Comparison of ENCODE assay signal across 10 cellular contexts in the genomic region with DNA sequence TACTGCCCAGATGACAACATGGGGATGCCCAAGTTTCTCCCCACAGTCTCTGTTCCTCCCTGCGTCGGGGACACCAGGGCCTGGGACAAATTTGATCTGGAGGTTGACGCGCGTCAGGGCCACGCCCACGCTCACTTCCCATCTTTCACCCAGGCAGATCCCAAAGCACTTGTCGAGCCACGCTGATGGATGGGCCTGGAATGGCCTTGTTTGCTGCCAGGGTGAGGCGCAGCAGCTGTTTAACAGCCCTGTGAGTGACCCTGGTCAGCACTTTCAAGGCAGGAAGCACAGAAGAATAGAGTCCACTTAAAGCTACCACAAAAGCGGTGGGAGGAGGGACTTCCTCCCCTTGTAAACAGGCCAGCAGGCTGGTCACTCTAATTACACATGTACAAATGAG.
A peak's percentile ranks its signal among the peaks of the same experiment; 100 is the strongest.
DNase-seq lines count a peak whose midpoint lies in the region; ATAC-seq and TF ChIP-seq lines count a peak whose summit lies in the region.
"Had no signal": no experiment of that assay in that cellular context is flagged by ENCODE, and none has a peak within 500 bp of the region (broad histone marks: within the 10 kb centered on the region; RNA-seq: fewer than 3 reads in every experiment).

No MANE protein-coding gene starts in this region.

- H3K9me3 ChIP-seq in BLaER1 (peaks cover 8% of the 10 kb centered on the region), neuron (ENCODE audit: low read length) (no peaks in the 10 kb centered on the region), vagina (no peaks in the 10 kb centered on the region)

- H3K27me3 Mint-ChIP-seq in activated naive CD4-positive, alpha-beta T cell treated with anti-CD3 and anti-CD28 coated beads, Interleukin-2, amount 10 ng/mL, durations not matched to agents 7 days and 5 days, result no peaks in the 10 kb centered on the region

- DNase-seq in NCI-H774 (lab: John Stamatoyannopoulos, UW), result peak; percentile 71
- peak; percentile 38 for DNase-seq in globus pallidus (ENCODE audit: low spot score)
- no peak for DNase-seq in vagina (ENCODE audit: extremely low spot score in 2 of 2)
- DNase-seq in activated naive CD4-positive, alpha-beta T cell treated with anti-CD3 and anti-CD28 coated beads, Interleukin-2, amount 10 ng/mL, durations not matched to agents 7 days and 5 days, result no peak
- DNase-seq in HT-29 (ENCODE audit: low spot score), result no peak
- DNase-seq: T-helper 1 cell had no signal

- CTCF ChIA-PET in activated naive CD4-positive, alpha-beta T cell treated with anti-CD3 and anti-CD28 coated beads, Interleukin-2, amount 10 ng/mL, durations not matched to agents 7 days and 5 days (lab: Charles Lee), result no interaction called here

- no peaks in the 10 kb centered on the region for H4K20me1 ChIP-seq in BLaER1

- H3K27me3 ChIP-seq in BLaER1 (no peaks in the 10 kb centered on the region), neuron (ENCODE audit: insufficient read depth, low read length) (peaks cover 3% of the 10 kb centered on the region), vagina (no peaks in the 10 kb centered on the region)

- H3K36me3 ChIP-seq in BLaER1 (no peaks in the 10 kb centered on the region), neuron (ENCODE audit: insufficient read depth, low read length) (no peaks in the 10 kb centered on the region), vagina (no peaks in the 10 kb centered on the region)

- H3K4me3 ChIP-seq in BLaER1 (no peak overlapping the region), neuron (ENCODE audit: low read length) (peak overlapping the region; percentile 11), vagina (no peak overlapping the region)

- H3K4me2 ChIP-seq in BLaER1, result no peak overlapping the region

- H3K36me3 Mint-ChIP-seq in activated naive CD4-positive, alpha-beta T cell treated with anti-CD3 and anti-CD28 coated beads, Interleukin-2, amount 10 ng/mL, durations not matched to agents 7 days and 5 days, result no peaks in the 10 kb centered on the region

- ATAC-seq in HG02678 (IDR thresholded peaks at IDR 0.05; ENCODE audit: unreplicated experiment), result no peak

- H3K4me3 Mint-ChIP-seq in activated naive CD4-positive, alpha-beta T cell treated with anti-CD3 and anti-CD28 coated beads, Interleukin-2, amount 10 ng/mL, durations not matched to agents 7 days and 5 days, result no peak overlapping the region
- H3K4me3 Mint-ChIP-seq: activated T-helper 1 cell treated with anti-CD3 and anti-CD28 coated beads, Interleukin-12 subunit alpha, Interleukin-12 subunit beta, Interleukin-2, Interleukin-4 antibody, amounts not matched to agents 30 ng/mL and 10 ng/mL and 1 ng/mL, durations not matched to agents 14 hours and 24 hours and 36 hours had no signal

- peak overlapping the region; percentile 8; the same call in 1 of the 2 replicates for H3K27ac ChIP-seq in BLaER1
- H3K27ac ChIP-seq in vagina, result no peak overlapping the region

- intact Hi-C loops in vagina (cut with DNase I), result no loop called here

- H3K27ac Mint-ChIP-seq in activated naive CD4-positive, alpha-beta T cell treated with anti-CD3 and anti-CD28 coated beads, Interleukin-2, amount 10 ng/mL, durations not matched to agents 7 days and 5 days, result no peak overlapping the region
- H3K27ac Mint-ChIP-seq: activated T-helper 1 cell treated with anti-CD3 and anti-CD28 coated beads, Interleukin-12 subunit alpha, Interleukin-12 subunit beta, Interleukin-2, Interleukin-4 antibody, amounts not matched to agents 30 ng/mL and 10 ng/mL and 1 ng/mL, durations not matched to agents 14 hours and 24 hours and 36 hours had no signal

- H3K4me1 Mint-ChIP-seq in activated naive CD4-positive, alpha-beta T cell treated with anti-CD3 and anti-CD28 coated beads, Interleukin-2, amount 10 ng/mL, durations not matched to agents 7 days and 5 days, result no peaks in the 10 kb centered on the region

- H2AFZ ChIP-seq in neuron (ENCODE audit: low read depth, low read length), result peak overlapping the region; percentile 11

- no peak for TF ChIP-seq POLR2A in vagina (IDR thresholded peaks at IDR 0.05)

- peaks cover 15% of the 10 kb centered on the region for H3K4me1 ChIP-seq in BLaER1
- peaks cover 26% of the 10 kb centered on the region for H3K4me1 ChIP-seq in neuron (ENCODE audit: insufficient read depth, low read length)
- H3K4me1 ChIP-seq in vagina, result peaks cover 18% of the 10 kb centered on the region

- TF ChIP-seq CTCF in vagina (IDR thresholded peaks at IDR 0.05), result no peak

- no peaks in the 10 kb centered on the region for H3K9me3 Mint-ChIP-seq in activated naive CD4-positive, alpha-beta T cell treated with anti-CD3 and anti-CD28 coated beads, Interleukin-2, amount 10 ng/mL, durations not matched to agents 7 days and 5 days
- H3K9me3 Mint-ChIP-seq: activated T-helper 1 cell treated with anti-CD3 and anti-CD28 coated beads, Interleukin-12 subunit alpha, Interleukin-12 subunit beta, Interleukin-2, Interleukin-4 antibody, amounts not matched to agents 30 ng/mL and 10 ng/mL and 1 ng/mL, durations not matched to agents 14 hours and 24 hours and 36 hours had no signal

- H3K9ac ChIP-seq in BLaER1, result no peak overlapping the region

Comparison
In these comparisons a context has a peak if more than half of its experiments do, and no peak if none do; other contexts are left out.
1. DNase-seq: peak in NCI-H774 (single experiment) and globus pallidus (single experiment); none in vagina (0 of 2), activated naive CD4-positive, alpha-beta T cell treated with anti-CD3 and anti-CD28 coated beads, Interleukin-2, amount 10 ng/mL, durations not matched to agents 7 days and 5 days (single experiment) and HT-29 (single experiment).